In genomic region chr6:148285205-148285604, GRCh38 we compare ENCODE assay signal across 9 cellular contexts.
"Had no signal": no experiment of that assay in that cellular context is flagged by ENCODE, and none has a peak within 500 bp of the region (broad histone marks: within the 10 kb centered on the region; RNA-seq: fewer than 3 reads in every experiment).

No MANE protein-coding gene starts in this region.

- FAIRE-seq: H1, H54, HepG2 had no signal

- H3K27ac ChIP-seq: HL-60, KMS-11 had no signal

- DNase-seq: H9, HCEC 1CT, KBM-7 had no signal

- H3K4me3 ChIP-seq: GM23338 had no signal
